In the genomic region with DNA sequence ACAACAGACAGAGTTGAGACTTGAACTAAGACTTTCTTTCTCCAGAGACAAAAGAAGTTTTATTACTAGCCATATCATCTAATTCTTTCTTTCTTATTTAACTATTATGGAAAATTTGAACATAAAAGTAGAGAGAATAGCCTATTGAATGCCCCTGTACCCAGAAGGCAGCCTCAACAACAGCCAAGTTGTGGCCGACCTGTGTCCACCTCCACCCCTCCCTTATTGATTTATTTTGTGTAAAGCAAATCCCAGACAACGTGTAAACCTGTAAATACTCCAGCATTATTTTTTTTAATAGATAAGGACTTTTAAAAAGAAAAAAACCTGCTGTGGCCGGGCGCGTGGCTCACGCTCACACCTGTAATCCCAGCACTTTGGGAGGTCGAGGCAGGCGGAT, we compare ENCODE assay signal across 32 cellular contexts. TPM values are rescaled to one million over a fixed set of nuclear protein-coding genes. Genes with fewer than 3 reads are reported as not detected.
"Had no signal": no experiment of that assay in that cellular context is flagged by ENCODE, and none has a peak within 500 bp of the region (broad histone marks: within the 10 kb centered on the region; RNA-seq: fewer than 3 reads in every experiment).

No MANE protein-coding gene starts in this region.

- FAIRE-seq: colon, keratinocyte had no signal

- H3K4me1 Mint-ChIP-seq: nephron, neural progenitor cell had no signal

- DNase-seq: effector CD8-positive, alpha-beta T cell; endodermal cell; foreskin fibroblast; gastrocnemius medialis; head of caudate nucleus; mammary epithelial cell; mesendoderm; midbrain; naive thymus-derived CD4-positive, alpha-beta T cell; sigmoid colon; stimulated activated CD4-positive, alpha-beta T cell treated with anti-CD3 and anti-CD28 coated beads, Interleukin-2, amount 100 ng/mL, for 24 hours; stimulated activated CD4-positive, alpha-beta T cell treated with anti-CD3 and anti-CD28 coated beads, Interleukin-4, amount 100 ng/mL, for 24 hours; stimulated activated naive CD4-positive, alpha-beta T cell treated with Interleukin-2 at 50 U/mL for 16 hours; stomach; thyroid gland had no signal

- H3K4me3 ChIP-seq: gastrocnemius medialis, neural progenitor cell, sigmoid colon, thyroid gland, vagina had no signal

- H3K36me3 ChIP-seq: gastrocnemius medialis, neural progenitor cell, right atrium auricular region, sigmoid colon, stomach, thyroid gland, vagina had no signal

- H3K27ac ChIP-seq: epithelial cell of prostate, neural progenitor cell, parathyroid adenoma, right atrium auricular region, sigmoid colon, thyroid gland, vagina had no signal

- H3K27me3 ChIP-seq: gastrocnemius medialis, right atrium auricular region, thyroid gland, vagina had no signal

- H3K36me3 Mint-ChIP-seq: naive thymus-derived CD4-positive, alpha-beta T cell; neural progenitor cell; stimulated activated effector memory CD8-positive, alpha-beta T cell treated with anti-CD3 and anti-CD28 coated beads, Interleukin-12 subunit alpha, Interleukin-12 subunit beta, amount 100 ng/mL, for 72 hours had no signal

- H3K27ac Mint-ChIP-seq: dendritic cell treated with granulocyte-macrophage colony-stimulating factor and Interleukin-4, amounts not matched to agents 40 ng/mL and 50 ng/mL, for 4 days; endodermal cell; naive thymus-derived CD4-positive, alpha-beta T cell; nephron; neural progenitor cell; progenitor cell of endocrine pancreas; stimulated activated effector memory CD8-positive, alpha-beta T cell treated with anti-CD3 and anti-CD28 coated beads, Interleukin-12 subunit alpha, Interleukin-12 subunit beta, amount 100 ng/mL, for 72 hours had no signal

- H3K9me3 ChIP-seq: gastrocnemius medialis, right atrium auricular region, sigmoid colon, stomach, thyroid gland, vagina had no signal

- ATAC-seq: esophagus mucosa; naive thymus-derived CD4-positive, alpha-beta T cell; stimulated activated effector memory CD8-positive, alpha-beta T cell treated with anti-CD3 and anti-CD28 coated beads, Interleukin-12 subunit alpha, Interleukin-12 subunit beta, amount 100 ng/mL, for 72 hours had no signal

- H3K4me1 ChIP-seq: neural progenitor cell, parathyroid adenoma had no signal

- H3K4me3 Mint-ChIP-seq: dendritic cell treated with granulocyte-macrophage colony-stimulating factor and Interleukin-4, amounts not matched to agents 40 ng/mL and 50 ng/mL, for 4 days; endodermal cell; nephron; neural progenitor cell; stimulated activated effector memory CD8-positive, alpha-beta T cell treated with anti-CD3 and anti-CD28 coated beads, Interleukin-12 subunit alpha, Interleukin-12 subunit beta, amount 100 ng/mL, for 72 hours had no signal

- H3K9me3 Mint-ChIP-seq: dendritic cell treated with granulocyte-macrophage colony-stimulating factor and Interleukin-4, amounts not matched to agents 40 ng/mL and 50 ng/mL, for 4 days; endodermal cell; naive thymus-derived CD4-positive, alpha-beta T cell; nephron; neural progenitor cell; stimulated activated effector memory CD8-positive, alpha-beta T cell treated with anti-CD3 and anti-CD28 coated beads, Interleukin-12 subunit alpha, Interleukin-12 subunit beta, amount 100 ng/mL, for 72 hours had no signal

- H3K79me2 ChIP-seq: parathyroid adenoma had no signal

- H3K9ac ChIP-seq: neural progenitor cell, parathyroid adenoma had no signal

RNA-seq across cellular contexts. Expression of gene FXYD3, which starts 26.1 kb away (rescaled TPM):
- total RNA-seq: endodermal cell; glomerular endothelial cell; naive thymus-derived CD4-positive, alpha-beta T cell; osteoblast; skeletal muscle tissue; temporal lobe had no signal
- polyA plus RNA-seq: naive thymus-derived CD4-positive, alpha-beta T cell had no signal

RNA-seq across cellular contexts. Expression of gene LGI4, which starts 45.3 kb away (rescaled TPM):
- total RNA-seq: glomerular endothelial cell, progenitor cell of endocrine pancreas had no signal
- polyA plus RNA-seq: naive thymus-derived CD4-positive, alpha-beta T cell had no signal

RNA-seq across cellular contexts. Expression of gene HPN, which starts 48.0 kb away (rescaled TPM):
- total RNA-seq: esophagus mucosa; glomerular endothelial cell; naive thymus-derived CD4-positive, alpha-beta T cell; temporal lobe; vagina had no signal
- polyA plus RNA-seq: keratinocyte; mammary epithelial cell; naive thymus-derived CD4-positive, alpha-beta T cell had no signal

RNA-seq across cellular contexts. Expression of gene FXYD1, which starts 49.1 kb away (rescaled TPM):
- total RNA-seq: glomerular endothelial cell, osteoblast, progenitor cell of endocrine pancreas had no signal

RNA-seq across cellular contexts. Expression of gene FXYD7, which starts 53.5 kb away (rescaled TPM):
- total RNA-seq: esophagus mucosa, glomerular endothelial cell, mucosa of gallbladder, osteoblast, progenitor cell of endocrine pancreas, right atrium auricular region had no signal
- polyA plus RNA-seq: keratinocyte had no signal
